Comparison of ENCODE assay signal across 1 cellular context in genomic region chr6:158781692-158782373, GRCh38.
TF ChIP-seq lines count a peak whose summit lies in the region.

No MANE protein-coding gene starts in this region.

TF ChIP-seq in HepG2, 621 proteins besides CTCF, POLR2A, EP300 and RAD21:
- no peak for TF ChIP-seq HNF4A (CRISPR knock-in tag; IDR thresholded peaks at IDR 0.05)
- no peak for TF ChIP-seq ZNF460 (CRISPR knock-in tag; IDR thresholded peaks at IDR 0.05; ENCODE audit: borderline replicate concordance)
- no peak for TF ChIP-seq SUZ12 (IDR thresholded peaks at IDR 0.05; ENCODE audit: low read depth, low read length)
- TF ChIP-seq ZNF776 (CRISPR knock-in tag; IDR thresholded peaks at IDR 0.05): no peak
- TF ChIP-seq RBAK (CRISPR knock-in tag; IDR thresholded peaks at IDR 0.05): no peak
- TF ChIP-seq HMGXB4 (CRISPR knock-in tag; IDR thresholded peaks at IDR 0.05; ENCODE audit: borderline replicate concordance in 1 of 2, low read depth in 1 of 2): no peak
- TF ChIP-seq ZMAT5 (CRISPR knock-in tag; IDR thresholded peaks at IDR 0.05; ENCODE audit: borderline replicate concordance, low read depth): no peak
- TF ChIP-seq ZNF646 (CRISPR knock-in tag; IDR thresholded peaks at IDR 0.05): no peak
- TF ChIP-seq MBD4 (IDR thresholded peaks at IDR 0.05; ENCODE audit: borderline replicate concordance, low read length): no peak
